Comparison of ENCODE assay signal across 21 cellular contexts in the genomic region with DNA sequence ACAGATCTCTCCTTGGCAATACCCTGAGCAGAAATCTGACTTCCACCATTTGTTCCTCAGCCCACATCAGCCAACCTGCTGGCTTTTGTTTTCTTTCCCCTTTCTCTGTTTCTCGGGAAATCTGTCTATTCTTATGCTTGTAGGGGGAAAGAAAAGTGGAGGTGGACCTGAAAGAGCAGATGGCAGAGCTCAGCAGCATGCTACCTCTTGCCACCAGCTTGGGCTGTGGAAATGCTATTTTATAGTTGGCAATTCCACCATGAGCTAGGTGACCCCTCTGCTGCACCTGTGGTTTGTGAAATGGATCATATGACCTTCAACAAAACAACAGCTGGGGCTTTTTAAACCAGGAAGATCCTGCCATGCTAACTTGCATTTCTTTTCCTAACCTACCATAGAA.
"Had no signal": no experiment of that assay in that cellular context is flagged by ENCODE, and none has a peak within 500 bp of the region (broad histone marks: within the 10 kb centered on the region; RNA-seq: fewer than 3 reads in every experiment).

No MANE protein-coding gene starts in this region.

- H3K4me3 ChIP-seq: lower lobe of right lung, ovary, psoas muscle, sigmoid colon, stomach, thyroid gland, vagina had no signal

- FAIRE-seq: frontal cortex had no signal

- H3K27me3 ChIP-seq: ovary, thyroid gland, vagina had no signal

- DNase-seq: effector memory CD8-positive, alpha-beta T cell; hypothalamus; immature natural killer cell; islet precursor cell; kidney glomerular epithelial cell; left ventricle myocardium superior; lower lobe of right lung; naive thymus-derived CD8-positive, alpha-beta T cell; occipital lobe; ovary; psoas muscle; right cardiac atrium; sigmoid colon; stimulated activated CD4-positive, alpha-beta T cell treated with anti-CD3 and anti-CD28 coated beads, Interleukin-2, amount 100 ng/mL, for 24 hours; stimulated activated CD4-positive, alpha-beta T cell treated with anti-CD3 and anti-CD28 coated beads, Interleukin-4, amount 100 ng/mL, for 24 hours; stimulated activated naive CD4-positive, alpha-beta T cell treated with Interleukin-2 at 50 U/mL for 16 hours; stomach; thyroid gland; trophoblast cell had no signal

- H3K9me3 ChIP-seq: lower lobe of right lung, ovary, psoas muscle, sigmoid colon, stomach, thyroid gland, vagina had no signal

- H3K36me3 ChIP-seq: lower lobe of right lung, ovary, sigmoid colon, stomach, thyroid gland, vagina had no signal

- H3K4me1 ChIP-seq: lower lobe of right lung, psoas muscle, sigmoid colon, stomach, thyroid gland, vagina had no signal
